ENCODE assay signal across 20 cellular contexts in the genomic region with DNA sequence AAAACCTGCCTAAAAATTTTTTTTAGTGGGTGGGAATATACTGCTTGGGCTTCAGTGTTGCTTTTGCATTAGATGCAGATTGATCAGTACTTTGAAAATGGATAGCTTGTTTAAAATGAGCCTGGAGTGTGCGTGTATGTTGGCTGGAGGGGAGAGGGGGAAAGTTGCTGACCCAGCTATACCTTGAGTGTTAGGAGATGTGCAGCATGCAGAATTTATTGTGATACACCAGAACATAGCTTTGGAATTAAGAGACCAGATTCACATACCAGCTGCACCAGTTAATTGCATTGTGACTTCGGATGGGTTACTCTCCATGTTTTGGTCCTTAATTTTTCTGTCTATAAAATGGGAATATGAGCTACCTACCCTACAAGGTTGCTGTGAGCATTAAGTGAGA.
DNase-seq lines count a peak whose midpoint lies in the region; ATAC-seq, FAIRE-seq and TF ChIP-seq lines count a peak whose summit lies in the region.
"Had no signal": no experiment of that assay in that cellular context is flagged by ENCODE, and none has a peak within 500 bp of the region (broad histone marks: within the 10 kb centered on the region; RNA-seq: fewer than 3 reads in every experiment).

No MANE protein-coding gene starts in this region.

- no peak overlapping the region for H4K91ac ChIP-seq in trophoblast cell (ENCODE audit: low read depth, low read length)

- H3K27me3 ChIP-seq in body of pancreas: no peaks in the 10 kb centered on the region
- no peaks in the 10 kb centered on the region for H3K27me3 ChIP-seq in trophoblast cell (ENCODE audit: insufficient read depth, low read length)
- no peaks in the 10 kb centered on the region for H3K27me3 ChIP-seq in heart right ventricle
- H3K27me3 ChIP-seq: BLaER1 treated with 17β-estradiol and CSF1 and Interleukin-3, amounts not matched to agents 10 nM and 100 nM had no signal

- H3K36me3 Mint-ChIP-seq in activated CD8-positive, alpha-beta T cell treated with anti-CD3 and anti-CD28 coated beads for 36 hours (ENCODE audit: low read depth): peaks cover 27% of the 10 kb centered on the region
- H3K36me3 Mint-ChIP-seq in activated CD8-positive, alpha-beta T cell treated with anti-CD3 and anti-CD28 coated beads, Interleukin-2, amount 10 ng/mL, durations not matched to agents 7 days and 5 days (ENCODE audit: low read depth): peaks cover 16% of the 10 kb centered on the region
- H3K36me3 Mint-ChIP-seq: brain, immature natural killer cell had no signal

- no peak overlapping the region for H4K8ac ChIP-seq in trophoblast cell (ENCODE audit: low read depth, low read length)

- peak; percentile 8 for FAIRE-seq in GM19239 (lab: Jason Lieb, UNC)
- FAIRE-seq: A204.1, colon had no signal

- no peaks in the 10 kb centered on the region for H3K27me3 Mint-ChIP-seq in activated CD8-positive, alpha-beta T cell treated with anti-CD3 and anti-CD28 coated beads for 36 hours
- H3K27me3 Mint-ChIP-seq in activated CD8-positive, alpha-beta T cell treated with anti-CD3 and anti-CD28 coated beads, Interleukin-2, amount 10 ng/mL, durations not matched to agents 7 days and 5 days (ENCODE audit: low read depth): no peaks in the 10 kb centered on the region
- H3K27me3 Mint-ChIP-seq: brain had no signal

- WGBS in body of pancreas, 2 donors: 94 to 100% methylated on average over 2 of the region's 2 CpGs
- no CpG with 5 or more reads among the region's 2 CpGs for WGBS in trophoblast cell (ENCODE audit: extremely low coverage, insufficient coverage, insufficient read length)
- 93 to 98% methylated on average over 2 of the region's 2 CpGs for WGBS in heart right ventricle, 2 donors

- no peak overlapping the region for H3K9ac ChIP-seq in trophoblast cell (ENCODE audit: low read length)
- H3K9ac ChIP-seq: BLaER1 treated with 17β-estradiol and CSF1 and Interleukin-3, amounts not matched to agents 10 nM and 100 nM had no signal

- no peak overlapping the region for H3K14ac ChIP-seq in trophoblast cell (ENCODE audit: low read length)

- no peak for ATAC-seq in activated CD8-positive, alpha-beta T cell treated with anti-CD3 and anti-CD28 coated beads for 36 hours
- ATAC-seq in activated CD8-positive, alpha-beta T cell treated with anti-CD3 and anti-CD28 coated beads, Interleukin-2, amount 10 ng/mL, durations not matched to agents 7 days and 5 days: no peak
- ATAC-seq in body of pancreas: no peak
- ATAC-seq in heart right ventricle: no peak
- ATAC-seq: left ventricle myocardium superior, Panc1 had no signal

- CTCF ChIA-PET in activated CD8-positive, alpha-beta T cell treated with anti-CD3 and anti-CD28 coated beads for 36 hours (lab: Charles Lee): interaction anchor here (0.9 to 1.5 kb wide), 6 partner anchors 9 to 73 kb away, joined by 3 to 5 read pairs (median 3); no protein-coding TSS in a partner anchor
- CTCF ChIA-PET in activated CD8-positive, alpha-beta T cell treated with anti-CD3 and anti-CD28 coated beads, Interleukin-2, amount 10 ng/mL, durations not matched to agents 7 days and 5 days (lab: Charles Lee): interaction anchor here (1.0 to 1.6 kb wide), 5 partner anchors 21 to 69 kb away, joined by 3 to 4 read pairs (median 3); no protein-coding TSS in a partner anchor

- TF ChIP-seq CTCF in activated CD8-positive, alpha-beta T cell treated with anti-CD3 and anti-CD28 coated beads for 36 hours (IDR thresholded peaks at IDR 0.05): no peak
- TF ChIP-seq CTCF in body of pancreas (IDR thresholded peaks at IDR 0.05): no peak
- TF ChIP-seq CTCF in heart right ventricle (IDR thresholded peaks at IDR 0.05): no peak

- TF ChIP-seq POLR2A in body of pancreas (IDR thresholded peaks at IDR 0.05): no peak

- H3K4me3 Mint-ChIP-seq in activated CD8-positive, alpha-beta T cell treated with anti-CD3 and anti-CD28 coated beads for 36 hours: no peak overlapping the region
- H3K4me3 Mint-ChIP-seq in activated CD8-positive, alpha-beta T cell treated with anti-CD3 and anti-CD28 coated beads, Interleukin-2, amount 10 ng/mL, durations not matched to agents 7 days and 5 days: no peak overlapping the region
- H3K4me3 Mint-ChIP-seq: activated T-helper 1 cell treated with anti-CD3 and anti-CD28 coated beads, Interleukin-12 subunit alpha, Interleukin-12 subunit beta, Interleukin-2, Interleukin-4 antibody, amounts not matched to agents 30 ng/mL and 10 ng/mL and 1 ng/mL, durations not matched to agents 14 hours and 24 hours and 36 hours; brain had no signal

- peaks cover 79% of the 10 kb centered on the region for H3K4me1 ChIP-seq in body of pancreas
- peaks cover 6 to 17% of the 10 kb centered on the region in 2 experiments for H3K4me1 ChIP-seq in trophoblast cell (ENCODE audit: control insufficient read depth in 1 of 2, insufficient read depth in 2 of 2, low read length in 2 of 2)
- H3K4me1 ChIP-seq in heart right ventricle: peaks cover 0 to 98% (median 86%) of the 10 kb centered on the region in 9 donors

- no peak overlapping the region for H2BK120ac ChIP-seq in trophoblast cell (ENCODE audit: insufficient read depth, low read length, poor library complexity)

- H2AFZ ChIP-seq in trophoblast cell (ENCODE audit: insufficient read depth, low read length, poor library complexity): no peak overlapping the region

- H2BK12ac ChIP-seq in trophoblast cell (ENCODE audit: low read length): no peak overlapping the region

- POLR2A ChIA-PET in activated CD8-positive, alpha-beta T cell treated with anti-CD3 and anti-CD28 coated beads for 36 hours (lab: Charles Lee): interaction anchor here (0.6 to 2.9 kb wide), 3 partner anchors 9 to 37 kb away, joined by 3 to 9 read pairs (median 4); no protein-coding TSS in a partner anchor
- POLR2A ChIA-PET in activated CD8-positive, alpha-beta T cell treated with anti-CD3 and anti-CD28 coated beads, Interleukin-2, amount 10 ng/mL, durations not matched to agents 7 days and 5 days (lab: Charles Lee): interaction anchor here (0.8 to 1.4 kb wide), 2 partner anchors 9 to 11 kb away, joined by 5 read pairs; no protein-coding TSS in a partner anchor

- no peak overlapping the region for H3K4me2 ChIP-seq in trophoblast cell (ENCODE audit: low read length)

- intact Hi-C loops in activated CD8-positive, alpha-beta T cell treated with anti-CD3 and anti-CD28 coated beads for 36 hours (cut with micrococcal nuclease): no loop called here
- intact Hi-C loops in body of pancreas (cut with DNase I) (no loop called here), heart right ventricle (cut with DNase I) (no loop called here)

- no peak overlapping the region for H3K18ac ChIP-seq in trophoblast cell (ENCODE audit: low read length)

- no peak for DNase-seq in activated CD8-positive, alpha-beta T cell treated with anti-CD3 and anti-CD28 coated beads for 36 hours
- DNase-seq in activated CD8-positive, alpha-beta T cell treated with anti-CD3 and anti-CD28 coated beads, Interleukin-2, amount 10 ng/mL, durations not matched to agents 7 days and 5 days: no peak
- DNase-seq in GM19239 (ENCODE audit: insufficient read length, low spot score) (no peak), body of pancreas (no peak), trophoblast cell (no peak), heart right ventricle (no peak), NCI-H1105 treated with DMSO at 0.1 percent for 48 hours (lab: John Stamatoyannopoulos, UW) (no peak), NCI-H146 (lab: John Stamatoyannopoulos, UW) (no peak)
- DNase-seq: DMS153, GF-D8, immature natural killer cell, left ventricle myocardium superior, NCI-H1694, NCI-H82 had no signal

- peaks cover 2% of the 10 kb centered on the region for H3K79me1 ChIP-seq in trophoblast cell (ENCODE audit: low read length)

- H3K36me3 ChIP-seq in body of pancreas (replicated peaks in 1 of 2; ENCODE audit: insufficient read depth in 1 of 2, low read depth in 2 of 2) (no peaks in the 10 kb centered on the region), trophoblast cell (ENCODE audit: control insufficient read depth in 1 of 2, insufficient read depth in 2 of 2, low read length in 2 of 2) (no peaks in the 10 kb centered on the region), heart right ventricle (peaks cover 0 to 4% (median 0%) of the 10 kb centered on the region in 9 donors)

- peaks cover 77% of the 10 kb centered on the region for H3K4me1 Mint-ChIP-seq in activated CD8-positive, alpha-beta T cell treated with anti-CD3 and anti-CD28 coated beads for 36 hours (ENCODE audit: low read depth)
- H3K4me1 Mint-ChIP-seq in activated CD8-positive, alpha-beta T cell treated with anti-CD3 and anti-CD28 coated beads, Interleukin-2, amount 10 ng/mL, durations not matched to agents 7 days and 5 days (ENCODE audit: low read depth): peaks cover 58% of the 10 kb centered on the region

- H4K12ac ChIP-seq in trophoblast cell (ENCODE audit: low read depth, low read length): no peak overlapping the region

- H3K9me3 ChIP-seq in body of pancreas (no peaks in the 10 kb centered on the region), trophoblast cell (ENCODE audit: insufficient read depth, low read depth, low read length) (no peaks in the 10 kb centered on the region), heart right ventricle (no peaks in the 10 kb centered on the region)
- H3K9me3 ChIP-seq: BLaER1 treated with 17β-estradiol and CSF1 and Interleukin-3, amounts not matched to agents 10 nM and 100 nM had no signal

- H3K23ac ChIP-seq in trophoblast cell (ENCODE audit: low read length): no peak overlapping the region

- H3K4me3 ChIP-seq in body of pancreas: no peak overlapping the region
- no peak overlapping the region for H3K4me3 ChIP-seq in trophoblast cell (ENCODE audit: low read depth, low read length)
- no peak overlapping the region for H3K4me3 ChIP-seq in heart right ventricle
- H3K4me3 ChIP-seq: BLaER1 treated with 17β-estradiol and CSF1 and Interleukin-3, amounts not matched to agents 10 nM and 100 nM had no signal

- H3K27ac ChIP-seq in body of pancreas: peak overlapping the region in 3 of 4 donors; percentile 71 to 86 (median 86)
- no peak overlapping the region for H3K27ac ChIP-seq in trophoblast cell (ENCODE audit: low read depth, low read length)
- no peak overlapping the region for H3K27ac ChIP-seq in heart right ventricle
- H3K27ac ChIP-seq: BLaER1 treated with 17β-estradiol and CSF1 and Interleukin-3, amounts not matched to agents 10 nM and 100 nM had no signal

- H3K79me2 ChIP-seq in trophoblast cell (ENCODE audit: control insufficient read depth, insufficient read depth, low read length, poor library complexity): peaks cover 10% of the 10 kb centered on the region

- no peak overlapping the region for H2BK5ac ChIP-seq in trophoblast cell (ENCODE audit: low read depth, low read length, poor library complexity)

- H2AK5ac ChIP-seq in trophoblast cell (ENCODE audit: low read length): no peak overlapping the region

- H3K9me3 Mint-ChIP-seq in activated CD8-positive, alpha-beta T cell treated with anti-CD3 and anti-CD28 coated beads for 36 hours: no peaks in the 10 kb centered on the region
- no peaks in the 10 kb centered on the region for H3K9me3 Mint-ChIP-seq in activated CD8-positive, alpha-beta T cell treated with anti-CD3 and anti-CD28 coated beads, Interleukin-2, amount 10 ng/mL, durations not matched to agents 7 days and 5 days (ENCODE audit: insufficient read depth)
- H3K9me3 Mint-ChIP-seq: activated T-helper 1 cell treated with anti-CD3 and anti-CD28 coated beads, Interleukin-12 subunit alpha, Interleukin-12 subunit beta, Interleukin-2, Interleukin-4 antibody, amounts not matched to agents 30 ng/mL and 10 ng/mL and 1 ng/mL, durations not matched to agents 14 hours and 24 hours and 36 hours; brain; immature natural killer cell had no signal

- H3K27ac Mint-ChIP-seq in activated CD8-positive, alpha-beta T cell treated with anti-CD3 and anti-CD28 coated beads for 36 hours: peak overlapping the region; percentile 58
- H3K27ac Mint-ChIP-seq in activated CD8-positive, alpha-beta T cell treated with anti-CD3 and anti-CD28 coated beads, Interleukin-2, amount 10 ng/mL, durations not matched to agents 7 days and 5 days: no peak overlapping the region
- H3K27ac Mint-ChIP-seq: activated T-helper 1 cell treated with anti-CD3 and anti-CD28 coated beads, Interleukin-12 subunit alpha, Interleukin-12 subunit beta, Interleukin-2, Interleukin-4 antibody, amounts not matched to agents 30 ng/mL and 10 ng/mL and 1 ng/mL, durations not matched to agents 14 hours and 24 hours and 36 hours; immature natural killer cell had no signal

- peak overlapping the region; percentile 67 for H3K4ac ChIP-seq in trophoblast cell (ENCODE audit: low read depth, low read length)

Comparison
In these comparisons a context has a peak if more than half of its experiments do, and no peak if none do; other contexts are left out.
1. H3K27ac ChIP-seq: peak in body of pancreas (3 of 4); none in trophoblast cell (single experiment) and heart right ventricle (0 of 10).